ENCODE assay signal across 8 cellular contexts in the genomic region with DNA sequence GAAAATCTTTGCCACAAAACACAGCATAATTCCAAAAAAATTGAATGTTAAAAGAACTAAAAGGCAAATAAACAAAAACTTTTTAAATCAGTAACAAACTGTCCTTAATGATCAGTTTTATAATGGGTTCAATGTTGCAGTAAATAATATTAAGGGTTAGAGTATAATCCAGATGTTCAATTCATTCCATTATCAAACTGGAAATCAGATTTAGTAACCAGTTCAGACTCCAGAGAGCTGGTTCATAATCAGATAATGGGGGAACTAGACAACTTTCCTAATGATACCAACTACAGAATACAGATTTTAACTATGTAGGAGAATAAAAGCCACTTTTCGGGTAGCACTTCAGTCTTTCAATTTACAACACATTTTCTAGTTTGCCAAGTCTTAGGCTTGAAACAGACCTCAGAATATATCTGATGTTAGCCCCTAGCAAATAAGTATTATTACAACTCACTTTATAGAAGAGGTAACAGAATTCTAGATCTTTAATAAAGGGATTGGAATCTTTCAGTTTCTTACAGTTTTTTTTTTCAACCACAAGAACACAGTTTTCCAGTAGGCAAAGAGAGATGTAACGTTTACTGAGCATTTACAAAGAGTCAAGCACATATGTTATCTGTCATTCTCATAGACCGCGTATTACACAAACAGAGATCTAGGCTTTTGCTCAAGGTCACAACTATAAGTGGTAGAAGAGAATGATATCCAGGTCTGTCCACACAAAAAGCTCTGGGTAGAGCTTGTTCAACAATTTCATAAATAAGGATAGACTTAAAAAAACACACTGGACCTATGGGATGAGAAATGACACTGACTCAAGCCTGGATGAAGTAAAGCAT. TPM values are rescaled to one million over a fixed set of nuclear protein-coding genes. Genes with fewer than 3 reads are reported as not detected.
DNase-seq lines count a peak whose midpoint lies in the region; ATAC-seq and TF ChIP-seq lines count a peak whose summit lies in the region.

No MANE protein-coding gene starts in this region.

- TF ChIP-seq RAD21 in liver (IDR thresholded peaks at IDR 0.05), result no peak

- H3K4me2 ChIP-seq in DND-41 (ENCODE audit: insufficient read depth, low read length), result peak overlapping the region; percentile 92

- H3K27me3 Mint-ChIP-seq in IgD-negative memory B cell, result no peaks in the 10 kb centered on the region

- H3K27me3 ChIP-seq in DND-41 (ENCODE audit: insufficient read depth, low read length, poor library complexity) (no peaks in the 10 kb centered on the region), ascending aorta (no peaks in the 10 kb centered on the region), liver (ENCODE audit: control insufficient read depth in 4 of 4, insufficient read depth in 4 of 4, low read length in 3 of 4) (no peaks in the 10 kb centered on the region), tibial artery (no peaks in the 10 kb centered on the region)

- in situ Hi-C loops in GM13976 (cut with MboI; ENCODE audit: low sequenced_read_pairs, unreplicated experiment), result no loop called here

- DNase-seq in DND-41 (no peak), ascending aorta (ENCODE audit: low spot score in 2 of 2) (no peak), tibial artery (no peak), mucosa of gallbladder (ENCODE audit: low spot score) (no peak), GM13976 (ENCODE audit: low spot score) (no peak)

- H3K4me3 Mint-ChIP-seq in IgD-negative memory B cell, result peak overlapping the region; percentile 89 to 97 (median 95)

- H4K20me1 ChIP-seq in DND-41 (ENCODE audit: insufficient read depth, low read length), result peaks cover 5% of the 10 kb centered on the region; the same call in 1 of the 2 replicates

- peak overlapping the region; percentile 99 to 100 (median 100) for H3K27ac Mint-ChIP-seq in IgD-negative memory B cell

- H2AFZ ChIP-seq in DND-41 (ENCODE audit: low read depth, low read length), result peak overlapping the region; percentile 87

- H3K9ac ChIP-seq in DND-41 (ENCODE audit: low read depth, low read length), result peak overlapping the region; percentile 69
- H3K9ac ChIP-seq in liver (ENCODE audit: low read depth in 1 of 2, low read length in 2 of 2), result peak overlapping the region; percentile 90 to 98

- peaks cover 83% of the 10 kb centered on the region for H3K79me2 ChIP-seq in DND-41 (ENCODE audit: insufficient read depth, low read length)

- no peak for ATAC-seq in DND-41 (ENCODE audit: insufficient read depth, low read depth)
- ATAC-seq in HG03442 (IDR thresholded peaks at IDR 0.05; ENCODE audit: unreplicated experiment), result no peak

- no peaks in the 10 kb centered on the region for H3K36me3 Mint-ChIP-seq in IgD-negative memory B cell

- H3K4me3 ChIP-seq in DND-41 (ENCODE audit: low read depth in 1 of 2, low read length in 2 of 2) (peak overlapping the region; percentile 66 to 83), ascending aorta (peak overlapping the region; percentile 91), liver (ENCODE audit: low read depth in 1 of 3, low read length in 3 of 3) (peak overlapping the region; percentile 85 to 98 (median 87)), tibial artery (peak overlapping the region; percentile 92 to 99)

- WGBS in liver, result 4% methylated on average over 4 of the region's 4 CpGs

- H3K9me3 ChIP-seq in DND-41 (ENCODE audit: insufficient read depth, low read length, severe bottlenecking), result no peaks in the 10 kb centered on the region
- no peaks in the 10 kb centered on the region for H3K9me3 ChIP-seq in ascending aorta
- no peaks in the 10 kb centered on the region for H3K9me3 ChIP-seq in liver (ENCODE audit: control insufficient read depth in 4 of 4, low read length in 3 of 4)
- H3K9me3 ChIP-seq in tibial artery, result no peaks in the 10 kb centered on the region

- peaks cover 39% of the 10 kb centered on the region for H3K4me1 ChIP-seq in DND-41 (ENCODE audit: insufficient read depth, low read length)
- peaks cover 0 to 14% of the 10 kb centered on the region in 2 donors for H3K4me1 ChIP-seq in ascending aorta
- H3K4me1 ChIP-seq in liver (ENCODE audit: control insufficient read depth in 4 of 4, insufficient read depth in 4 of 4, low read length in 3 of 4), result peaks cover 1 to 20% (median 17%) of the 10 kb centered on the region in 4 donors
- peaks cover 0 to 61% (median 21%) of the 10 kb centered on the region in 4 donors for H3K4me1 ChIP-seq in tibial artery

- intact Hi-C loops in ascending aorta (cut with DNase I) (loop anchor here (5.0 to 10.0 kb wide), 3 partner anchors 150 to 1550 kb away; a partner anchor contains a TSS), tibial artery (cut with DNase I; ENCODE audit: low total_unique reads) (loop anchor here (10.0 kb wide), 1 partner anchor 210 kb away; a partner anchor contains a TSS)

- H3K4me1 Mint-ChIP-seq in IgD-negative memory B cell, result peaks cover 18 to 25% (median 25%) of the 10 kb centered on the region in 3 donors

- H3K36me3 ChIP-seq in DND-41 (ENCODE audit: insufficient read depth, low read length) (no peaks in the 10 kb centered on the region; the same call in 1 of the 2 replicates), ascending aorta (no peaks in the 10 kb centered on the region), liver (ENCODE audit: control insufficient read depth in 4 of 4, insufficient read depth in 3 of 4, low read depth in 1 of 4, low read length in 3 of 4) (no peaks in the 10 kb centered on the region), tibial artery (no peaks in the 10 kb centered on the region)

- H3K9me3 Mint-ChIP-seq in IgD-negative memory B cell, result no peaks in the 10 kb centered on the region

- peak overlapping the region; percentile 98 for H3K27ac ChIP-seq in DND-41 (ENCODE audit: low read length)
- peak overlapping the region; percentile 96 to 98 for H3K27ac ChIP-seq in ascending aorta
- peak overlapping the region; percentile 95 to 99 for H3K27ac ChIP-seq in liver (ENCODE audit: low read depth in 1 of 2, low read length in 2 of 2)
- peak overlapping the region; percentile 99 to 100 for H3K27ac ChIP-seq in tibial artery

- TF ChIP-seq CTCF in DND-41 (IDR thresholded peaks at IDR 0.05; ENCODE audit: borderline replicate concordance, extremely low read depth, low read length, poor library complexity, severe bottlenecking) (no peak), ascending aorta (IDR thresholded peaks at IDR 0.05) (no peak), liver (IDR thresholded peaks at IDR 0.05; ENCODE audit: low read depth, low read length, missing input control) (no peak), tibial artery (IDR thresholded peaks at IDR 0.05) (no peak), GM13976 (IDR thresholded peaks at IDR 0.05; ENCODE audit: borderline replicate concordance, control extremely low read depth, extremely low read depth, insufficient read depth, missing control alignments) (no peak)

TF ChIP-seq in liver, 16 proteins besides CTCF, POLR2A, EP300 and RAD21:
- TF ChIP-seq, protein P1, sequence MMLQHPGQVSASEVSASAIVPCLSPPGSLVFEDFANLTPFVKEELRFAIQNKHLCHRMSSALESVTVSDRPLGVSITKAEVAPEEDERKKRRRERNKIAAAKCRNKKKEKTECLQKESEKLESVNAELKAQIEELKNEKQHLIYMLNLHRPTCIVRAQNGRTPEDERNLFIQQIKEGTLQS (IDR thresholded peaks at IDR 0.05), result peak; percentile 22
- TF ChIP-seq, protein P2, sequence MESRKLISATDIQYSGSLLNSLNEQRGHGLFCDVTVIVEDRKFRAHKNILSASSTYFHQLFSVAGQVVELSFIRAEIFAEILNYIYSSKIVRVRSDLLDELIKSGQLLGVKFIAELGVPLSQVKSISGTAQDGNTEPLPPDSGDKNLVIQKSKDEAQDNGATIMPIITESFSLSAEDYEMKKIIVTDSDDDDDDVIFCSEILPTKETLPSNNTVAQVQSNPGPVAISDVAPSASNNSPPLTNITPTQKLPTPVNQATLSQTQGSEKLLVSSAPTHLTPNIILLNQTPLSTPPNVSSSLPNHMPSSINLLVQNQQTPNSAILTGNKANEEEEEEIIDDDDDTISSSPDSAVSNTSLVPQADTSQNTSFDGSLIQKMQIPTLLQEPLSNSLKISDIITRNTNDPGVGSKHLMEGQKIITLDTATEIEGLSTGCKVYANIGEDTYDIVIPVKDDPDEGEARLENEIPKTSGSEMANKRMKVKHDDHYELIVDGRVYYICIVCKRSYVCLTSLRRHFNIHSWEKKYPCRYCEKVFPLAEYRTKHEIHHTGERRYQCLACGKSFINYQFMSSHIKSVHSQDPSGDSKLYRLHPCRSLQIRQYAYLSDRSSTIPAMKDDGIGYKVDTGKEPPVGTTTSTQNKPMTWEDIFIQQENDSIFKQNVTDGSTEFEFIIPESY (IDR thresholded peaks at IDR 0.05), result no peak
- TF ChIP-seq TAF1 (conservative IDR thresholded peaks at IDR 0.05), result peak; percentile 40

RNA-seq across cellular contexts. Expression of a gene that starts 1.9 kb away (rescaled TPM):
- polyA plus RNA-seq in IgD-negative memory B cell (11.9 TPM), liver (10 to 100 TPM; 33.5 to 64.5 TPM)
- total RNA-seq in ascending aorta (9.8 TPM), liver (100 to 1,000 TPM in 1 of 2 donors, 10 to 100 TPM in 1; 77.6 to 105 TPM), mucosa of gallbladder (63.9 TPM)

RNA-seq across cellular contexts. Expression of a gene that starts 2.2 kb away (rescaled TPM):
- polyA plus RNA-seq in IgD-negative memory B cell (69.3 TPM), liver (100 to 1,000 TPM; 137 to 369 TPM)
- total RNA-seq in ascending aorta (2.9 TPM), liver (100 to 1,000 TPM in 1 of 2 donors, 10 to 100 TPM in 1; 78.8 to 118 TPM), mucosa of gallbladder (212 TPM)

RNA-seq across cellular contexts. Expression of a gene that starts 20.7 kb away (rescaled TPM):
- polyA plus RNA-seq in IgD-negative memory B cell (0.49 TPM), liver (1 to 10 TPM; 2.2 to 2.4 TPM)
- total RNA-seq in ascending aorta (1.9 TPM), liver (1 to 10 TPM in 1 of 2 donors, under 1 TPM in 1; 0.89 to 4.7 TPM), mucosa of gallbladder (0.81 TPM)

Comparison
In these comparisons a context has a peak if more than half of its experiments do, and no peak if none do; other contexts are left out.
1. RNA of a gene that starts 2.2 kb away (total RNA-seq): 212 TPM in mucosa of gallbladder (single experiment) and 78.8 to 118 TPM in liver; 2.9 TPM in ascending aorta (single experiment); every median in the first group is over 10 times any median in the second.
2. Peak in every context shown above with its lines, with median percentiles within 50 percentile points of each other: H3K27ac ChIP-seq and H3K4me3 ChIP-seq.